1 cellular context compared by ENCODE assay signal in genomic region chr14:103805708-103806107, GRCh38.
TF ChIP-seq lines count a peak whose summit lies in the region.

No MANE protein-coding gene starts in this region.

TF ChIP-seq in GM12878, 131 proteins besides CTCF, POLR2A, EP300 and RAD21 (continued from another document):
- TF ChIP-seq E2F8 (IDR thresholded peaks at IDR 0.05; ENCODE audit: low read depth, partially characterized antibody) (no peak), ETV6 (conservative IDR thresholded peaks at IDR 0.05 in 1 of 2, IDR thresholded peaks at IDR 0.05 in 1 of 2; ENCODE audit: borderline replicate concordance in 1 of 2, low read depth in 1 of 2) (no peak), RUNX3 (IDR thresholded peaks at IDR 0.05; ENCODE audit: low read length) (peak; percentile 39; the same call in 1 of the 2 replicates), POU2F2 (IDR thresholded peaks at IDR 0.05; ENCODE audit: borderline replicate concordance, low read depth, low read length) (no peak)
